In the genomic region with DNA sequence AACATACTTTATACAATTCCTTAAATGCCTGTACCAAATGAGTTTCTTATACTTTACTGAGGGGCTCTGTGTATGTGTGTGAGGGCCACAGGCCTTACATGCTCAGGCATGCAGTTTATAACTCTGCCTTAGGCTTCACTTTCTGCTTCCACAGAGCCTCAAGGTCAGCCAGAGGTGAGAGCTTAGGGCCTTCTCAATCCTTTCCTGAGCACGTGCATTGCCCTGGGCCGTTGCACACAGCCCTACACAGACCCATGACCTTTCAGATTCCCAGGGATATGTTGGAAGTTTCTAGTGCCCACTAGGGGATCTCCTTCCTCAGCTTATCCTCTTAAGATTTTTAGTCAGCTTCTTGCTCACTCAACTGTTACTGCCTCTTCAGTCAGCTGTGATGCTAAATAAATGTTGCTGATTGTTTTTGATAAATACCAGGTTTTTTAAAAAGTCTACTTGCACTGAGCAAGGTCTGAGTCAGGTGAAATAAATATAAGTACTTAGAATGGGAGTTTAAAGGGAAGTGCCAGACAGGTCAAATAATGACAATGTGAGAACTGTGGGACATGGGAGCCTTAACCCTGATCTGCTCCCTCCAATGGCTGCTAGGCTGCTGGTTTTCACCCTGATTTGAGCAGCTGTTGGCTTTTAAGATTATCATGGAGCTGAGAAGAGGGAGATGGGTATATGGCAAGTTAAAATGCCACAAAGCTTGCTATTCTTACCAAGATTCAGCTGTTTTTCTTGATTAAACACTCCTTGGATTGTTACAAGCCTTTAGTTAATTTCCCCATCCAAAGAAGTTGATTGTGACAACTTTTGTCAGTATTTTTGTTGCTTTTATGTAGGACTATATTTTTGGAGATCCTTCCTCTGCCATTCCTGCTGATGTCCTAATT, we compare ENCODE assay signal across 10 cellular contexts.
A peak's percentile ranks its signal among the peaks of the same experiment; 100 is the strongest.
DNase-seq lines count a peak whose midpoint lies in the region; ATAC-seq and TF ChIP-seq lines count a peak whose summit lies in the region.
"Had no signal": no experiment of that assay in that cellular context is flagged by ENCODE, and none has a peak within 500 bp of the region (broad histone marks: within the 10 kb centered on the region; RNA-seq: fewer than 3 reads in every experiment).

No MANE protein-coding gene starts in this region.

- 0 out of 2 replicates have a peak, but pooled peaks cover 2% of the 10 kb centered on the region for H3K4me1 ChIP-seq in HUES64 (ENCODE audit: insufficient read depth, low read length)
- H3K4me1 ChIP-seq in mammary epithelial cell (ENCODE audit: insufficient read depth, low read length) = peaks cover 12% of the 10 kb centered on the region

- peak overlapping the region; percentile 18 for H3K4me2 ChIP-seq in mammary epithelial cell (ENCODE audit: insufficient read depth, low read depth, low read length)

- intact Hi-C loops in mammary epithelial cell (cut with micrococcal nuclease) = loop anchor here (10.0 kb wide), 2 partner anchors 694 to 834 kb away; no protein-coding TSS in a partner anchor

- peak overlapping the region; percentile 77 for H2AFZ ChIP-seq in mammary epithelial cell (ENCODE audit: low read depth, low read length)

- no peaks in the 10 kb centered on the region for H3K79me2 ChIP-seq in mammary epithelial cell (ENCODE audit: insufficient read depth, low read length)

- H4K20me1 ChIP-seq in mammary epithelial cell (ENCODE audit: insufficient read depth, low read length) = no peaks in the 10 kb centered on the region

- peak overlapping the region; percentile 78 for H3K27ac ChIP-seq in AG04450 (ENCODE audit: low read depth, low read length)
- 0 out of 2 replicates have a peak overlapping the region, but pooled peaks have one; percentile 11 for H3K27ac ChIP-seq in HUES64 (ENCODE audit: low read depth, low read length)
- peak overlapping the region; percentile 9 for H3K27ac ChIP-seq in mammary epithelial cell (ENCODE audit: insufficient read depth, low read depth, low read length)
- H3K27ac ChIP-seq: esophagus squamous epithelium had no signal

- H3K36me3 ChIP-seq in HUES64 (ENCODE audit: insufficient read depth, low read length) (no peaks in the 10 kb centered on the region), mammary epithelial cell (ENCODE audit: insufficient read depth, low read length) (no peaks in the 10 kb centered on the region)

- ATAC-seq in HG03439 (IDR thresholded peaks at IDR 0.05; ENCODE audit: unreplicated experiment) = no peak
- ATAC-seq: CD8-positive, alpha-beta T cell had no signal

- no TSS peak for BruUV-seq in mammary epithelial cell (replicated peaks; lab: Mats Ljungman, UMichigan)

- TF ChIP-seq CTCF in AG04450 (IDR thresholded peaks at IDR 0.05; ENCODE audit: low read depth, low read length) (peak; percentile 50), mammary epithelial cell (conservative IDR thresholded peaks at IDR 0.05 in 1 of 2, IDR thresholded peaks at IDR 0.05 in 1 of 2; ENCODE audit: extremely low read depth in 1 of 2, insufficient read depth in 1 of 2, low read depth in 1 of 2, low read length in 2 of 2) (peak; percentile 11 to 21)

- CTCF ChIA-PET in AG04450 (lab: Charles Lee) (interaction anchor here (1.0 to 3.3 kb wide), 5 partner anchors 9 to 679 kb away, joined by 3 to 25 read pairs (median 4); no protein-coding TSS in a partner anchor), mammary epithelial cell (lab: Charles Lee; ENCODE audit: low non-redundant PET) (interaction anchor here (0.7 kb wide), 2 partner anchors 130 to 194 kb away, joined by 5 to 7 read pairs; no protein-coding TSS in a partner anchor)

- POLR2A ChIA-PET in AG04450 (lab: Yijun Ruan, JAX) = no interaction called here

- H3K27me3 ChIP-seq in AG04450 (ENCODE audit: control insufficient read depth, insufficient read depth, low read length) = no peaks in the 10 kb centered on the region
- H3K27me3 ChIP-seq in HUES64 (ENCODE audit: insufficient read depth, low read length) = no peaks in the 10 kb centered on the region
- no peaks in the 10 kb centered on the region for H3K27me3 ChIP-seq in mammary epithelial cell (ENCODE audit: insufficient read depth, low read length)
- H3K27me3 ChIP-seq: esophagus squamous epithelium had no signal

- in situ Hi-C loops in mammary epithelial cell (cut with MboI; ENCODE audit: low sequenced_read_pairs in 2 of 2) = loop anchor here in 1 of 2 donors (10.0 kb wide), 1 partner anchor 134 kb away; no protein-coding TSS in a partner anchor

- H3K4me3 ChIP-seq in AG04450 (ENCODE audit: low read depth, low read length) (no peak overlapping the region), HUES64 (ENCODE audit: low read length) (no peak overlapping the region), mammary epithelial cell (replicated peaks in 1 of 3; ENCODE audit: insufficient read depth in 1 of 3, low read depth in 2 of 3, low read length in 3 of 3) (no peak overlapping the region)
- H3K4me3 ChIP-seq: esophagus squamous epithelium had no signal

- dilution Hi-C loops in mammary epithelial cell (cut with HindIII; ENCODE audit: low sequenced_read_pairs) = no loop called here

- peak; percentile 21 for DNase-seq in AG04450 (ENCODE audit: low read depth, low spot score)
- DNase-seq in mammary epithelial cell = peak; percentile 50
- peak; percentile 53 for DNase-seq in kidney tubule cell (ENCODE audit: low spot score)
- no peak for DNase-seq in occipital lobe (lab: John Stamatoyannopoulos, UW)
- DNase-seq in effector CD8-positive, alpha-beta T cell (lab: John Stamatoyannopoulos, UW) = no peak
- no peak for DNase-seq in LoVo (ENCODE audit: low spot score)
- DNase-seq: CD8-positive, alpha-beta T cell; esophagus squamous epithelium had no signal

- WGBS in HUES64 = 58% methylated on average over 2 of the region's 2 CpGs
- WGBS in mammary epithelial cell (ENCODE audit: low coverage, missing lambda C conversion rate) = 0% methylated on average over 2 of the region's 2 CpGs

- H3K9me3 ChIP-seq in AG04450 (ENCODE audit: control insufficient read depth, insufficient read depth, low read length) (no peaks in the 10 kb centered on the region), HUES64 (ENCODE audit: insufficient read depth, low read depth, low read length) (no peaks in the 10 kb centered on the region), mammary epithelial cell (replicated peaks; ENCODE audit: insufficient read depth, low read length) (no peaks in the 10 kb centered on the region)
- H3K9me3 ChIP-seq: esophagus squamous epithelium had no signal

- H3K9ac ChIP-seq in HUES64 (ENCODE audit: low read depth, low read length) (no peak overlapping the region), mammary epithelial cell (ENCODE audit: insufficient read depth, low read length) (no peak overlapping the region)

Comparison
In these comparisons a context has a peak if more than half of its experiments do, and no peak if none do; other contexts are left out.
1. DNase-seq: peak in AG04450 (single experiment), mammary epithelial cell (single experiment) and kidney tubule cell (single experiment); none in occipital lobe (single experiment), effector CD8-positive, alpha-beta T cell (single experiment) and LoVo (single experiment).
2. H3K27ac ChIP-seq: peak in every context shown above with its lines; median percentile 78 in AG04450; 11 in HUES64; 9 in mammary epithelial cell.